In the genomic region with DNA sequence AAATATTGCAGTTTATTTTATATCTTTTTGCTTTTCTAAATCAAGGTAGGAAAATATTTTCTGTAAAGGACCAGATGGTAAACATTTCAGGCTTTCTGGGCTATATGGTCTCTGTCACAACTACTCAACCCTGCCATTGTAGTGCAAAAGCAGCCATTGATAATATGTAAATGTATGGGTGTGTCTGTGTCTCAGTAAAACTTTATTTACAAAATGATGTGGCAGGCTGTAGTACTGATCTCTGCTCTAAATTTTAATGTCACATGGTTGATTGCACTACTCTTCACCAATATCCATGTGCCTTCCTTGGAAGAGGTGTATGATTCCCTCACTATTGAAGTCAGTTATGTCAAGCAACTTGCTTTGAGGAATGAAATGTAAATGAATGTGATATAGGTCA, we compare ENCODE assay signal across 28 cellular contexts.
"Had no signal": no experiment of that assay in that cellular context is flagged by ENCODE, and none has a peak within 500 bp of the region (broad histone marks: within the 10 kb centered on the region; RNA-seq: fewer than 3 reads in every experiment).

No MANE protein-coding gene starts in this region.

- H3K27me3 Mint-ChIP-seq: effector memory CD8-positive, alpha-beta T cell had no signal

- H3K27ac ChIP-seq: epithelial cell of prostate, esophagus squamous epithelium, gastrocnemius medialis, heart right ventricle, left lung, lower lobe of right lung had no signal

- H3K4me1 Mint-ChIP-seq: naive B cell; naive thymus-derived CD8-positive, alpha-beta T cell had no signal

- H3K36me3 ChIP-seq: esophagus squamous epithelium, gastrocnemius medialis, left lung, lower lobe of right lung had no signal

- H3K9me3 ChIP-seq: esophagus squamous epithelium, gastrocnemius medialis, heart right ventricle, left lung, lower lobe of right lung, mucosa of descending colon had no signal

- H3K27me3 ChIP-seq: esophagus squamous epithelium, gastrocnemius medialis, heart right ventricle, left lung had no signal

- H3K4me3 Mint-ChIP-seq: dendritic cell treated with granulocyte-macrophage colony-stimulating factor and Interleukin-4, amounts not matched to agents 40 ng/mL and 50 ng/mL, for 4 days; effector memory CD8-positive, alpha-beta T cell; endodermal cell; mesothelial cell of epicardium; naive B cell; naive thymus-derived CD8-positive, alpha-beta T cell had no signal

- FAIRE-seq: endometrium, islet of Langerhans, keratinocyte had no signal

- H3K9me3 Mint-ChIP-seq: dendritic cell treated with granulocyte-macrophage colony-stimulating factor and Interleukin-4, amounts not matched to agents 40 ng/mL and 50 ng/mL, for 4 days; endodermal cell; naive B cell; naive thymus-derived CD8-positive, alpha-beta T cell had no signal

- H3K4me3 ChIP-seq: esophagus squamous epithelium, gastrocnemius medialis, heart right ventricle, left lung, lower lobe of right lung, mucosa of descending colon had no signal

- H3K36me3 Mint-ChIP-seq: mesothelial cell of epicardium; naive B cell; naive thymus-derived CD8-positive, alpha-beta T cell had no signal

- ATAC-seq: effector memory CD8-positive, alpha-beta T cell; esophagus mucosa; gastrocnemius medialis; heart right ventricle; left cardiac atrium; left lung; left ventricle myocardium superior; lower lobe of right lung; mucosa of descending colon; naive thymus-derived CD8-positive, alpha-beta T cell had no signal

- H3K27ac Mint-ChIP-seq: dendritic cell treated with granulocyte-macrophage colony-stimulating factor and Interleukin-4, amounts not matched to agents 40 ng/mL and 50 ng/mL, for 4 days; effector memory CD8-positive, alpha-beta T cell; endodermal cell; naive B cell; naive thymus-derived CD8-positive, alpha-beta T cell had no signal

- H3K4me1 ChIP-seq: esophagus squamous epithelium, gastrocnemius medialis, heart right ventricle, left lung, lower lobe of right lung had no signal

- DNase-seq: cortex of kidney; effector CD8-positive, alpha-beta T cell; effector memory CD8-positive, alpha-beta T cell; endodermal cell; erythroblast; esophagus squamous epithelium; foreskin fibroblast; foreskin melanocyte; gastrocnemius medialis; glutamatergic neuron; head of caudate nucleus; heart right ventricle; hippocampal formation; left cardiac atrium; left lung; left ventricle myocardium superior; lower lobe of right lung; mesenchymal stem cell; mucosa of descending colon; naive B cell; naive thymus-derived CD8-positive, alpha-beta T cell had no signal
